9 cellular contexts compared by ENCODE assay signal in the genomic region with DNA sequence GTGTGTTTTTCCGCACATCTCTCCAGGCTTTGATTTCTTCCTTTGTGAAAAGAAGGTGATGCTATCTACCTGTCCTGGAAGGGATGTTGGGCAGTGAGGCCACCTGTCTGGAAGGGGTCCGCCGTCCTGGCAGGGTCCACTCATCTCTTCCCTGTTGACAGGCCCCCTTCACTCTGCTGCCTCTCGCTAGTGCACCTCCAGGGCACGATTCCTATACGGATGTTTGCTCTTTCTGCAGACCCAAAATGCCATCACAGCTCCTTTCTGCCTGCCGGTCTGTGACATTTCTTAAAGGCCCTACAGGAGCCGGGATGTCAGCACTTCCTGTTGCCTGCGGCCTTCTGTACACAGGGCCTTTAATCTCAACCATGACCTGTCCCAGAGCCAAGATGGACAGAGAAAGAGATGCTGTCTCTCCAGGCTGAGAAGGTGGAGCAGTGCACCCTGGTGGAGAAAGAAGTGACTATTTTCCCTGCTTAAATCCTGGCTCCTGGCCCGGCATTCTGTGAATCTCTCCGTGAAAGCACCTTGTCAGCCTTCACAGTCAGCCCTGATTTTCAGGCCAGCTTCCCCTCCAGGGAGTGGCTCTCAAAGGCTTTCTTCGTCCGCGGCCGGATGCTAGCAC. TPM values are rescaled to one million over a fixed set of nuclear protein-coding genes. Genes with fewer than 3 reads are reported as not detected.
A peak's percentile ranks its signal among the peaks of the same experiment; 100 is the strongest.
DNase-seq lines count a peak whose midpoint lies in the region; ATAC-seq, FAIRE-seq and TF ChIP-seq lines count a peak whose summit lies in the region.
"Had no signal": no experiment of that assay in that cellular context is flagged by ENCODE, and none has a peak within 500 bp of the region (broad histone marks: within the 10 kb centered on the region; RNA-seq: fewer than 3 reads in every experiment).

No MANE protein-coding gene starts in this region.

- POLR2A ChIA-PET in activated CD4-positive, alpha-beta memory T cell treated with anti-CD3 and anti-CD28 coated beads for 36 hours (lab: Charles Lee), result no interaction called here

- 50 to 56% (median 52%) methylated on average over 15 of the region's 15 CpGs for WGBS in heart left ventricle, 4 donors

- no peaks in the 10 kb centered on the region for H3K4me1 Mint-ChIP-seq in activated CD4-positive, alpha-beta memory T cell treated with anti-CD3 and anti-CD28 coated beads for 36 hours (ENCODE audit: low read depth)

- TF ChIP-seq POLR2A in H54 (IDR thresholded peaks at IDR 0.05; ENCODE audit: low read depth, low read length) (no peak), heart left ventricle (IDR thresholded peaks at IDR 0.05) (no peak)

- H3K4me3 ChIP-seq in heart left ventricle, result no peak overlapping the region
- no peak overlapping the region for H3K4me3 ChIP-seq in retinal pigment epithelial cell (ENCODE audit: low read length)

- no peaks in the 10 kb centered on the region for H3K4me1 ChIP-seq in heart left ventricle

- FAIRE-seq in H54 (lab: Jason Lieb, UNC), result no peak

- H3K27ac ChIP-seq in VCaP, result peak overlapping the region; percentile 84
- H3K27ac ChIP-seq in heart left ventricle, result no peak overlapping the region
- H3K27ac ChIP-seq: epithelial cell of prostate had no signal

- DNase-seq in H54 (ENCODE audit: insufficient read length, low spot score), result peak; percentile 53
- DNase-seq in heart left ventricle, result no peak
- peak; percentile 15 for DNase-seq in retinal pigment epithelial cell (ENCODE audit: low read depth)
- DNase-seq in activated CD4-positive, alpha-beta memory T cell treated with anti-CD3 and anti-CD28 coated beads for 36 hours, result no peak
- DNase-seq in NCI-H2171 treated with DMSO at 0.1 percent for 48 hours (lab: John Stamatoyannopoulos, UW), result no peak
- DNase-seq in activated CD4-positive, alpha-beta T cell treated with anti-CD3 and anti-CD28 coated beads, Interleukin-2, amount 50 U/mL, for 4 hours, result no peak

- peak; percentile 87 for TF ChIP-seq CTCF in VCaP (conservative IDR thresholded peaks at IDR 0.05)
- peak in 6 of 12 donors; percentile 7 to 40 (median 36) for TF ChIP-seq CTCF in heart left ventricle (IDR thresholded peaks at IDR 0.05)
- peak; percentile 67 for TF ChIP-seq CTCF in retinal pigment epithelial cell (conservative IDR thresholded peaks at IDR 0.05; ENCODE audit: low read depth, low read length)

- H3K9me3 Mint-ChIP-seq in activated CD4-positive, alpha-beta memory T cell treated with anti-CD3 and anti-CD28 coated beads for 36 hours, result no peaks in the 10 kb centered on the region

- H3K36me3 Mint-ChIP-seq in activated CD4-positive, alpha-beta memory T cell treated with anti-CD3 and anti-CD28 coated beads for 36 hours, result no peaks in the 10 kb centered on the region

- peaks cover 5% of the 10 kb centered on the region for H3K27me3 Mint-ChIP-seq in activated CD4-positive, alpha-beta memory T cell treated with anti-CD3 and anti-CD28 coated beads for 36 hours

- H3K27ac Mint-ChIP-seq in activated CD4-positive, alpha-beta memory T cell treated with anti-CD3 and anti-CD28 coated beads for 36 hours, result no peak overlapping the region

- ATAC-seq in heart left ventricle (peak in 3 of 4 donors; percentile 39 to 65 (median 53)), GM18517 (IDR thresholded peaks at IDR 0.05; ENCODE audit: unreplicated experiment) (no peak)

- H3K9me3 ChIP-seq in heart left ventricle, result no peaks in the 10 kb centered on the region

- H3K27me3 ChIP-seq in heart left ventricle, result no peaks in the 10 kb centered on the region

- no peaks in the 10 kb centered on the region for H3K36me3 ChIP-seq in heart left ventricle

- CTCF ChIA-PET in activated CD4-positive, alpha-beta memory T cell treated with anti-CD3 and anti-CD28 coated beads for 36 hours (lab: Charles Lee), result no interaction called here

- intact Hi-C loops in heart left ventricle (cut with DNase I), result no loop called here
- intact Hi-C loops in activated CD4-positive, alpha-beta memory T cell treated with anti-CD3 and anti-CD28 coated beads for 36 hours (cut with micrococcal nuclease), result no loop called here

- no peak overlapping the region for H3K4me3 Mint-ChIP-seq in activated CD4-positive, alpha-beta memory T cell treated with anti-CD3 and anti-CD28 coated beads for 36 hours

RNA-seq across cellular contexts. Expression of a gene that starts 7.4 kb away (rescaled TPM):
- total RNA-seq in heart left ventricle, result not detected
- polyA plus RNA-seq in heart left ventricle, result under 1 TPM in 1 of 2 donors, not detected in 1; 0.06 TPM
- total RNA-seq in activated CD4-positive, alpha-beta memory T cell treated with anti-CD3 and anti-CD28 coated beads for 36 hours, result not detected

Comparison
In these comparisons a context has a peak if more than half of its experiments do, and no peak if none do; other contexts are left out.
1. DNase-seq: peak in H54 (single experiment) and retinal pigment epithelial cell (single experiment); none in heart left ventricle (0 of 5), activated CD4-positive, alpha-beta memory T cell treated with anti-CD3 and anti-CD28 coated beads for 36 hours (single experiment), NCI-H2171 treated with DMSO at 0.1 percent for 48 hours (single experiment) and activated CD4-positive, alpha-beta T cell treated with anti-CD3 and anti-CD28 coated beads, Interleukin-2, amount 50 U/mL, for 4 hours (0 of 2).